1 cellular context compared by ENCODE assay signal in the genomic region with DNA sequence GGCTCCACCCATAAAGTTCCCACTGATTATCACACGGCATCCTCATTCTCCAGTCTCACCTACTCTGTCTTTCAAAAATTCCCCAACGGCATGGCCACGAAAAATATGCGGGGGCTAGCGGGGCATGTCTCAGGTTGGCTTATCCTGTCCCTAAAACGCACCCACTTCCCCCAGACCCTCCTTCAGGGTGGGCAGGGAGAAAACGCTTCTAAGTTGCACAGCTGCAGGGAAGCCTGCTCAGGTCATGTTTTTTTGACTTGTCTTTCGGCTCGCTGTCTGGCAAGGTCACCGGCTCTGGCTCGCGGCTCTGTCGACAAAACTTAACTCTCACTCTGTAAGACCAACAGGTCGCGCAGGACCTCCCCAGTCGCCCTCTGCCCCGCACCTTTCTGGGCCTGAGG.
TF ChIP-seq lines count a peak whose summit lies in the region.

No MANE protein-coding gene starts in this region.

TF ChIP-seq in GM12878, 131 proteins besides CTCF, POLR2A, EP300 and RAD21 (continued from another document):
- TF ChIP-seq, protein P1, sequence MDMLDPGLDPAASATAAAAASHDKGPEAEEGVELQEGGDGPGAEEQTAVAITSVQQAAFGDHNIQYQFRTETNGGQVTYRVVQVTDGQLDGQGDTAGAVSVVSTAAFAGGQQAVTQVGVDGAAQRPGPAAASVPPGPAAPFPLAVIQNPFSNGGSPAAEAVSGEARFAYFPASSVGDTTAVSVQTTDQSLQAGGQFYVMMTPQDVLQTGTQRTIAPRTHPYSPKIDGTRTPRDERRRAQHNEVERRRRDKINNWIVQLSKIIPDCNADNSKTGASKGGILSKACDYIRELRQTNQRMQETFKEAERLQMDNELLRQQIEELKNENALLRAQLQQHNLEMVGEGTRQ (IDR thresholded peaks at IDR 0.05; ENCODE audit: borderline replicate concordance, low read depth, low read length) = no peak
- TF ChIP-seq, protein P2, sequence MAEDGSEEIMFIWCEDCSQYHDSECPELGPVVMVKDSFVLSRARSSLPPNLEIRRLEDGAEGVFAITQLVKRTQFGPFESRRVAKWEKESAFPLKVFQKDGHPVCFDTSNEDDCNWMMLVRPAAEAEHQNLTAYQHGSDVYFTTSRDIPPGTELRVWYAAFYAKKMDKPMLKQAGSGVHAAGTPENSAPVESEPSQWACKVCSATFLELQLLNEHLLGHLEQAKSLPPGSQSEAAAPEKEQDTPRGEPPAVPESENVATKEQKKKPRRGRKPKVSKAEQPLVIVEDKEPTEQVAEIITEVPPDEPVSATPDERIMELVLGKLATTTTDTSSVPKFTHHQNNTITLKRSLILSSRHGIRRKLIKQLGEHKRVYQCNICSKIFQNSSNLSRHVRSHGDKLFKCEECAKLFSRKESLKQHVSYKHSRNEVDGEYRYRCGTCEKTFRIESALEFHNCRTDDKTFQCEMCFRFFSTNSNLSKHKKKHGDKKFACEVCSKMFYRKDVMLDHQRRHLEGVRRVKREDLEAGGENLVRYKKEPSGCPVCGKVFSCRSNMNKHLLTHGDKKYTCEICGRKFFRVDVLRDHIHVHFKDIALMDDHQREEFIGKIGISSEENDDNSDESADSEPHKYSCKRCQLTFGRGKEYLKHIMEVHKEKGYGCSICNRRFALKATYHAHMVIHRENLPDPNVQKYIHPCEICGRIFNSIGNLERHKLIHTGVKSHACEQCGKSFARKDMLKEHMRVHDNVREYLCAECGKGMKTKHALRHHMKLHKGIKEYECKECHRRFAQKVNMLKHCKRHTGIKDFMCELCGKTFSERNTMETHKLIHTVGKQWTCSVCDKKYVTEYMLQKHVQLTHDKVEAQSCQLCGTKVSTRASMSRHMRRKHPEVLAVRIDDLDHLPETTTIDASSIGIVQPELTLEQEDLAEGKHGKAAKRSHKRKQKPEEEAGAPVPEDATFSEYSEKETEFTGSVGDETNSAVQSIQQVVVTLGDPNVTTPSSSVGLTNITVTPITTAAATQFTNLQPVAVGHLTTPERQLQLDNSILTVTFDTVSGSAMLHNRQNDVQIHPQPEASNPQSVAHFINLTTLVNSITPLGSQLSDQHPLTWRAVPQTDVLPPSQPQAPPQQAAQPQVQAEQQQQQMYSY (CRISPR knock-in tag; IDR thresholded peaks at IDR 0.05) = no peak
- TF ChIP-seq SP1 (IDR thresholded peaks at IDR 0.05; ENCODE audit: low read depth, low read length) (no peak), TBL1XR1 (IDR thresholded peaks at IDR 0.05; ENCODE audit: low read depth, low read length) (no peak), KLF5 (IDR thresholded peaks at IDR 0.05; ENCODE audit: partially characterized antibody) (no peak), YY1 (IDR thresholded peaks at IDR 0.05; ENCODE audit: low read depth, low read length) (no peak), IKZF2 (IDR thresholded peaks at IDR 0.05) (no peak; a peak in 1 of 4 replicates), FOXK2 (IDR thresholded peaks at IDR 0.05) (no peak), ZZZ3 (IDR thresholded peaks at IDR 0.05; ENCODE audit: control insufficient read depth, insufficient read length, low read depth) (no peak), ZNF24 (IDR thresholded peaks at IDR 0.05) (no peak), PML (IDR thresholded peaks at IDR 0.05; ENCODE audit: low read length) (no peak), POLR2AphosphoS5 (IDR thresholded peaks at IDR 0.05; ENCODE audit: low read length) (0 out of 2 replicates have a peak, but pooled peaks have one; percentile 21), RUNX3 (IDR thresholded peaks at IDR 0.05; ENCODE audit: low read length) (no peak), LARP7 (IDR thresholded peaks at IDR 0.05) (no peak), POU2F2 (IDR thresholded peaks at IDR 0.05; ENCODE audit: borderline replicate concordance, low read depth, low read length) (no peak), HCFC1 (IDR thresholded peaks at IDR 0.05; ENCODE audit: low read length) (0 out of 2 replicates have a peak, but pooled peaks have one; percentile 20), YBX1 (IDR thresholded peaks at IDR 0.05) (no peak), EGR1 (IDR thresholded peaks at IDR 0.05; ENCODE audit: borderline replicate concordance in 1 of 2, low read depth in 2 of 2, low read length in 2 of 2) (0 out of 3 replicates have a peak, but pooled peaks of 1 of the 2 experiments have one; percentile 21), SMC3 (IDR thresholded peaks at IDR 0.05; ENCODE audit: borderline replicate concordance, low read length) (no peak), HDAC6 (IDR thresholded peaks at IDR 0.05; ENCODE audit: unreplicated experiment) (no peak), ESRRA (IDR thresholded peaks at IDR 0.05; ENCODE audit: low read length) (no peak), PAX8 (IDR thresholded peaks at IDR 0.05) (no peak), WRNIP1 (IDR thresholded peaks at IDR 0.05; ENCODE audit: borderline replicate concordance, low read depth, low read length) (no peak), POLR2AphosphoS2 (IDR thresholded peaks at IDR 0.05; ENCODE audit: low read depth, low read length) (no peak), TARDBP (IDR thresholded peaks at IDR 0.05; ENCODE audit: borderline replicate concordance) (no peak), GABPA (IDR thresholded peaks at IDR 0.05; ENCODE audit: low read depth) (no peak), KDM1A (IDR thresholded peaks at IDR 0.05; ENCODE audit: borderline replicate concordance) (no peak), NRF1 (conservative IDR thresholded peaks at IDR 0.05; ENCODE audit: low read depth, low read length) (no peak), NFIC (IDR thresholded peaks at IDR 0.05; ENCODE audit: low read depth, low read length) (0 out of 2 replicates have a peak, but pooled peaks have one; percentile 7), NBN (IDR thresholded peaks at IDR 0.05) (peak; percentile 21; the same call in 1 of the 2 replicates)
- TF ChIP-seq, protein P3, sequence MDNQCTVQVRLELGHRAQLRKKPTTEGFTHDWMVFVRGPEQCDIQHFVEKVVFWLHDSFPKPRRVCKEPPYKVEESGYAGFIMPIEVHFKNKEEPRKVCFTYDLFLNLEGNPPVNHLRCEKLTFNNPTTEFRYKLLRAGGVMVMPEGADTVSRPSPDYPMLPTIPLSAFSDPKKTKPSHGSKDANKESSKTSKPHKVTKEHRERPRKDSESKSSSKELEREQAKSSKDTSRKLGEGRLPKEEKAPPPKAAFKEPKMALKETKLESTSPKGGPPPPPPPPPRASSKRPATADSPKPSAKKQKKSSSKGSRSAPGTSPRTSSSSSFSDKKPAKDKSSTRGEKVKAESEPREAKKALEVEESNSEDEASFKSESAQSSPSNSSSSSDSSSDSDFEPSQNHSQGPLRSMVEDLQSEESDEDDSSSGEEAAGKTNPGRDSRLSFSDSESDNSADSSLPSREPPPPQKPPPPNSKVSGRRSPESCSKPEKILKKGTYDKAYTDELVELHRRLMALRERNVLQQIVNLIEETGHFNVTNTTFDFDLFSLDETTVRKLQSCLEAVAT (IDR thresholded peaks at IDR 0.05) = peak; percentile 24; the same call in 1 of the 2 replicates
- TF ChIP-seq, protein P4, sequence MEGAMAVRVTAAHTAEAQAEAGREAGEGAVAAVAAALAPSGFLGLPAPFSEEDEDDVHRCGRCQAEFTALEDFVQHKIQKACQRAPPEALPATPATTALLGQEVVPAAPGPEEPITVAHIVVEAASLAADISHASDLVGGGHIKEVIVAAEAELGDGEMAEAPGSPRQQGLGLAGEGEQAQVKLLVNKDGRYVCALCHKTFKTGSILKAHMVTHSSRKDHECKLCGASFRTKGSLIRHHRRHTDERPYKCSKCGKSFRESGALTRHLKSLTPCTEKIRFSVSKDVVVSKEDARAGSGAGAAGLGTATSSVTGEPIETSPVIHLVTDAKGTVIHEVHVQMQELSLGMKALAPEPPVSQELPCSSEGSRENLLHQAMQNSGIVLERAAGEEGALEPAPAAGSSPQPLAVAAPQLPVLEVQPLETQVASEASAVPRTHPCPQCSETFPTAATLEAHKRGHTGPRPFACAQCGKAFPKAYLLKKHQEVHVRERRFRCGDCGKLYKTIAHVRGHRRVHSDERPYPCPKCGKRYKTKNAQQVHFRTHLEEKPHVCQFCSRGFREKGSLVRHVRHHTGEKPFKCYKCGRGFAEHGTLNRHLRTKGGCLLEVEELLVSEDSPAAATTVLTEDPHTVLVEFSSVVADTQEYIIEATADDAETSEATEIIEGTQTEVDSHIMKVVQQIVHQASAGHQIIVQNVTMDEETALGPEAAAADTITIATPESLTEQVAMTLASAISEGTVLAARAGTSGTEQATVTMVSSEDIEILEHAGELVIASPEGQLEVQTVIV (IDR thresholded peaks at IDR 0.05; ENCODE audit: borderline replicate concordance, partially characterized antibody) = no peak
- TF ChIP-seq, protein P5, sequence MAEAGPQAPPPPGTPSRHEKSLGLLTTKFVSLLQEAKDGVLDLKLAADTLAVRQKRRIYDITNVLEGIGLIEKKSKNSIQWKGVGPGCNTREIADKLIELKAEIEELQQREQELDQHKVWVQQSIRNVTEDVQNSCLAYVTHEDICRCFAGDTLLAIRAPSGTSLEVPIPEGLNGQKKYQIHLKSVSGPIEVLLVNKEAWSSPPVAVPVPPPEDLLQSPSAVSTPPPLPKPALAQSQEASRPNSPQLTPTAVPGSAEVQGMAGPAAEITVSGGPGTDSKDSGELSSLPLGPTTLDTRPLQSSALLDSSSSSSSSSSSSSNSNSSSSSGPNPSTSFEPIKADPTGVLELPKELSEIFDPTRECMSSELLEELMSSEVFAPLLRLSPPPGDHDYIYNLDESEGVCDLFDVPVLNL (IDR thresholded peaks at IDR 0.05; ENCODE audit: low read depth, low read length) = no peak
- TF ChIP-seq, protein P6, sequence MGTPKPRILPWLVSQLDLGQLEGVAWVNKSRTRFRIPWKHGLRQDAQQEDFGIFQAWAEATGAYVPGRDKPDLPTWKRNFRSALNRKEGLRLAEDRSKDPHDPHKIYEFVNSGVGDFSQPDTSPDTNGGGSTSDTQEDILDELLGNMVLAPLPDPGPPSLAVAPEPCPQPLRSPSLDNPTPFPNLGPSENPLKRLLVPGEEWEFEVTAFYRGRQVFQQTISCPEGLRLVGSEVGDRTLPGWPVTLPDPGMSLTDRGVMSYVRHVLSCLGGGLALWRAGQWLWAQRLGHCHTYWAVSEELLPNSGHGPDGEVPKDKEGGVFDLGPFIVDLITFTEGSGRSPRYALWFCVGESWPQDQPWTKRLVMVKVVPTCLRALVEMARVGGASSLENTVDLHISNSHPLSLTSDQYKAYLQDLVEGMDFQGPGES (IDR thresholded peaks at IDR 0.05) = no peak
- TF ChIP-seq, protein P7, sequence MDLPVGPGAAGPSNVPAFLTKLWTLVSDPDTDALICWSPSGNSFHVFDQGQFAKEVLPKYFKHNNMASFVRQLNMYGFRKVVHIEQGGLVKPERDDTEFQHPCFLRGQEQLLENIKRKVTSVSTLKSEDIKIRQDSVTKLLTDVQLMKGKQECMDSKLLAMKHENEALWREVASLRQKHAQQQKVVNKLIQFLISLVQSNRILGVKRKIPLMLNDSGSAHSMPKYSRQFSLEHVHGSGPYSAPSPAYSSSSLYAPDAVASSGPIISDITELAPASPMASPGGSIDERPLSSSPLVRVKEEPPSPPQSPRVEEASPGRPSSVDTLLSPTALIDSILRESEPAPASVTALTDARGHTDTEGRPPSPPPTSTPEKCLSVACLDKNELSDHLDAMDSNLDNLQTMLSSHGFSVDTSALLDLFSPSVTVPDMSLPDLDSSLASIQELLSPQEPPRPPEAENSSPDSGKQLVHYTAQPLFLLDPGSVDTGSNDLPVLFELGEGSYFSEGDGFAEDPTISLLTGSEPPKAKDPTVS (IDR thresholded peaks at IDR 0.05; ENCODE audit: low read depth, low read length) = no peak
- TF ChIP-seq, protein P8, sequence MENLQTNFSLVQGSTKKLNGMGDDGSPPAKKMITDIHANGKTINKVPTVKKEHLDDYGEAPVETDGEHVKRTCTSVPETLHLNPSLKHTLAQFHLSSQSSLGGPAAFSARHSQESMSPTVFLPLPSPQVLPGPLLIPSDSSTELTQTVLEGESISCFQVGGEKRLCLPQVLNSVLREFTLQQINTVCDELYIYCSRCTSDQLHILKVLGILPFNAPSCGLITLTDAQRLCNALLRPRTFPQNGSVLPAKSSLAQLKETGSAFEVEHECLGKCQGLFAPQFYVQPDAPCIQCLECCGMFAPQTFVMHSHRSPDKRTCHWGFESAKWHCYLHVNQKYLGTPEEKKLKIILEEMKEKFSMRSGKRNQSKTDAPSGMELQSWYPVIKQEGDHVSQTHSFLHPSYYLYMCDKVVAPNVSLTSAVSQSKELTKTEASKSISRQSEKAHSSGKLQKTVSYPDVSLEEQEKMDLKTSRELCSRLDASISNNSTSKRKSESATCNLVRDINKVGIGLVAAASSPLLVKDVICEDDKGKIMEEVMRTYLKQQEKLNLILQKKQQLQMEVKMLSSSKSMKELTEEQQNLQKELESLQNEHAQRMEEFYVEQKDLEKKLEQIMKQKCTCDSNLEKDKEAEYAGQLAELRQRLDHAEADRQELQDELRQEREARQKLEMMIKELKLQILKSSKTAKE (IDR thresholded peaks at IDR 0.05; ENCODE audit: low read depth, poor library complexity, severe bottlenecking) = no peak
